In the genomic region with DNA sequence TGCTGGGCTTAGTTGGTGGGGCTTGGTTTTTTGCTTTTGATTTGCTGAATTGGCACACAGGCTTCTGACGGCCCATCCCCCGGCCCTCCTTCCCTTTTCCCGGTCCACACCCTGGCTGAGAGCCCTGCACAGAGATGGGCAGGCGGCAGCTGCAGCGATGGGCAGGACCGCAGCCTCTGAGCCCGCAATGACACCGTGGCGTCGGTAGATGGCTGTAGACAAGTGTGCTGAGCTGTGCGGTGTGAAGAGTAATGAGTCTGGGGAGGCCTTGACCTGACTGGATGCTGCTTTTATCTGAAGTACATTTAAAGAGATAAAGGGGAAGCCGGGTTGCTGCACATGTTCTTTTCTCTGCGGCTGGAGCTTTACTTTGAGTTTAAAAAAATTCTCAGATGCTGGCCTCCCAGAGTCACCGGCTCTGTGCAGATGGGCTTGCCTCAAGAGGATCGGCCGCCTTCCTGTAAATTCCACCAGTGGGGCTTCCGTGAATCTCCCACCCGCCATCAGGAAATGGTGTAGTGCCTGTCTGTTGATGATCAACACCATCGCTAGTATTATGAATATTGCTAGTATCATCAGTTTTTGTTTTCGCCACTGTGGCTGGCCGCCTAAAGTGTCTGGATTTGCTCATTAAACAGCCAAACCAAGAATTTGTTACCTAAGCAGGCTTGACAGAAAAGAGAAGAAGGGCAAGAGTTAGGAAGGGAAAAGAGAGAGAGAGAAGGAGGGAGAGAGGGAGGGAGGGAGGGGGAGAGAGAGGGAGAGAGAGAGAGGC, we compare ENCODE assay signal across 8 cellular contexts.
DNase-seq lines count a peak whose midpoint lies in the region; ATAC-seq and TF ChIP-seq lines count a peak whose summit lies in the region.

No MANE protein-coding gene starts in this region.

- H3K4me3 ChIP-seq in left ventricle myocardium inferior (peak overlapping the region; percentile 43), skeletal muscle cell (ENCODE audit: low read depth, low read length) (no peak overlapping the region)

- ATAC-seq in HG03469 (IDR thresholded peaks at IDR 0.05; ENCODE audit: unreplicated experiment), result no peak

- H3K27me3 ChIP-seq in left ventricle myocardium inferior (ENCODE audit: low read depth), result peaks cover 69% of the 10 kb centered on the region

- intact Hi-C loops in left ventricle myocardium inferior (cut with micrococcal nuclease), result no loop called here

- no peaks in the 10 kb centered on the region for H3K4me1 ChIP-seq in left ventricle myocardium inferior

- H3K36me3 ChIP-seq in left ventricle myocardium inferior, result no peaks in the 10 kb centered on the region

- no peaks in the 10 kb centered on the region for H3K9me3 ChIP-seq in left ventricle myocardium inferior (replicated peaks)

- peak; percentile 57 for TF ChIP-seq CTCF in left ventricle myocardium inferior (IDR thresholded peaks at IDR 0.05; ENCODE audit: borderline replicate concordance)

- DNase-seq in NCI-H1105 treated with DMSO at 0.1 percent for 48 hours (lab: John Stamatoyannopoulos, UW), result peak; percentile 1
- no peak for DNase-seq in NCI-H1105 (lab: John Stamatoyannopoulos, UW)
- DNase-seq in NCI-H82 treated with DMSO at 0.1 percent for 48 hours (lab: John Stamatoyannopoulos, UW; ENCODE audit: unreplicated experiment), result peak; percentile 91
- DNase-seq in left ventricle myocardium inferior, result peak; percentile 33
- peak; percentile 15 for DNase-seq in skeletal muscle cell (ENCODE audit: low read depth)
- DNase-seq in NCI-H510A (lab: John Stamatoyannopoulos, UW), result no peak
- no peak for DNase-seq in activated CD4-positive, alpha-beta T cell treated with anti-CD3 and anti-CD28 coated beads, Interleukin-2, amount 50 U/mL, for 48 hours

- no peak overlapping the region for H3K27ac ChIP-seq in left ventricle myocardium inferior (replicated peaks)

Comparison
In these comparisons a context has a peak if more than half of its experiments do, and no peak if none do; other contexts are left out.
1. DNase-seq: peak in NCI-H1105 treated with DMSO at 0.1 percent for 48 hours (single experiment), NCI-H82 treated with DMSO at 0.1 percent for 48 hours (single experiment), left ventricle myocardium inferior (single experiment) and skeletal muscle cell (single experiment); none in NCI-H1105 (single experiment), NCI-H510A (single experiment) and activated CD4-positive, alpha-beta T cell treated with anti-CD3 and anti-CD28 coated beads, Interleukin-2, amount 50 U/mL, for 48 hours (0 of 2).